In the genomic region with DNA sequence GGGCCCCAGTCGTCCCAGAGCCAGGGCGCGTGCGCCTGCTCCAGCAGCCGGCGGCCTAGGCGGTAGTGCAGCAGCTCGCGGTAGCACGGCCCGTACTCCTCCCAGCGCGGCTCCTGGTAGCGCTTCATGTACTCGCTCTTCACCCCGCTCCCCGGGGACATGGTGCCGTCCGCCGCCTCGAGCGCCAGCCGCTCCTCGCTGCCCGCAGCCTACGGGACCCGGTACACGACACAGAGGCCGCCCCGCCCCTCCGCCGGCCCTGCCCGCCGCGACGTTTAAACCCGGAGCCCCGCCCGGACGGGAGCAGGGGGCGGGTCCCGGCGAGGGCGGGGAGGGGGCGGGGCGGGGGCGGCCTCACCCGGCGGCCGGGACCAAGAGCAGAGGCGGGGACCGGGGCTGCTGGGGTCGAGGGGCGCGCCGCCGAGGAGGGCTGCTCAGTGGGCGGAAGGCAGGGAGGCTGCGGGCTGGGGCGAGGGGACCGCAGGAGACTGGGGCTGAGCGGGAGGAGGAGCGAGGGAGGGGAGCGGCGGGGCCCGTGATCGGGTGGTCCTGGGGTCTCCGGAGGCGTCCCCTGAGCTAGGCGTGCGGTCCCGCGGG, we compare ENCODE assay signal across 8 cellular contexts. TPM values are rescaled to one million over a fixed set of nuclear protein-coding genes. Genes with fewer than 3 reads are reported as not detected.
DNase-seq lines count a peak whose midpoint lies in the region; ATAC-seq and TF ChIP-seq lines count a peak whose summit lies in the region.

No MANE protein-coding gene starts in this region.

- CTCF ChIA-PET in CD4-positive, alpha-beta T cell (lab: Charles Lee) = interaction anchor here (0.6 to 0.7 kb wide), 2 partner anchors 10 to 671 kb away, joined by 3 to 5 read pairs; no protein-coding TSS in a partner anchor

- POLR2A ChIA-PET in CD4-positive, alpha-beta T cell (lab: Charles Lee) = interaction anchor here (0.6 to 3.2 kb wide), 15 partner anchors 8 to 1619 kb away, joined by 3 to 23 read pairs (median 5); partner anchors contain the start of genes ABCB10, IBA57, NUP133 and RAB4A

- no peaks in the 10 kb centered on the region for H3K9me3 Mint-ChIP-seq in CD4-positive, alpha-beta T cell

- peak overlapping the region in 1 of 2 experiments; percentile 77 for H3K23ac ChIP-seq in mesenchymal stem cell (ENCODE audit: low read length in 2 of 2)

- H3K4me3 ChIP-seq in effector memory CD4-positive, alpha-beta T cell (ENCODE audit: insufficient read depth, low read depth, low read length, poor library complexity, severe bottlenecking) = peak overlapping the region; percentile 74
- H3K4me3 ChIP-seq in mesenchymal stem cell (ENCODE audit: insufficient read depth in 1 of 2, low read depth in 1 of 2, low read length in 2 of 2) = peak overlapping the region; percentile 88 to 97

- H3K27me3 ChIP-seq in CD4-positive, alpha-beta T cell (ENCODE audit: control insufficient read depth, insufficient read depth, low read length) = no peaks in the 10 kb centered on the region
- no peaks in the 10 kb centered on the region for H3K27me3 ChIP-seq in effector memory CD4-positive, alpha-beta T cell (replicated peaks; ENCODE audit: control insufficient read depth, insufficient read depth, low read length, poor library complexity, severe bottlenecking)
- peaks cover 9 to 11% of the 10 kb centered on the region in 2 experiments for H3K27me3 ChIP-seq in mesenchymal stem cell (ENCODE audit: control insufficient read depth in 1 of 2, insufficient read depth in 1 of 2, low read length in 2 of 2)

- H3K14ac ChIP-seq in mesenchymal stem cell (ENCODE audit: low read length in 2 of 2) = peak overlapping the region in 1 of 2 experiments; percentile 92

- peak overlapping the region in 1 of 2 experiments; percentile 60 for H3K4ac ChIP-seq in mesenchymal stem cell (ENCODE audit: low read depth in 1 of 2, low read length in 2 of 2)

- peak overlapping the region; percentile 87 for H3K4me3 Mint-ChIP-seq in CD4-positive, alpha-beta T cell

- peak overlapping the region; percentile 94 for H4K8ac ChIP-seq in mesenchymal stem cell (ENCODE audit: low read length)

- peak; percentile 76 for ATAC-seq in CD4-positive, alpha-beta T cell (ENCODE audit: poor library complexity)
- ATAC-seq in GM19372 (IDR thresholded peaks at IDR 0.05; ENCODE audit: low read depth, unreplicated experiment) (peak; percentile 66), HG03469 (IDR thresholded peaks at IDR 0.05; ENCODE audit: unreplicated experiment) (peak; percentile 47)

- DNase-seq in CD4-positive, alpha-beta T cell = peak; percentile 67 to 85 (median 77)
- peak; percentile 93 for DNase-seq in NCI-H82 (lab: John Stamatoyannopoulos, UW)
- peak; percentile 90 for DNase-seq in activated CD8-positive, alpha-beta memory T cell treated with anti-CD3 and anti-CD28 coated beads for 24 hours
- DNase-seq in effector memory CD4-positive, alpha-beta T cell = peak; percentile 76 to 82 (median 79)
- peak; percentile 80 for DNase-seq in mesenchymal stem cell
- peak; percentile 70 for DNase-seq in stimulated activated CD8-positive, alpha-beta memory T cell treated with anti-CD3 and anti-CD28 coated beads, Interleukin-12 subunit alpha, Interleukin-12 subunit beta, amount 100 ng/mL, for 4 hours (ENCODE audit: low read depth)

- H2BK5ac ChIP-seq in mesenchymal stem cell (ENCODE audit: low read depth, low read length, poor library complexity, severe bottlenecking) = no peak overlapping the region

- H3K79me1 ChIP-seq in mesenchymal stem cell (replicated peaks; ENCODE audit: low read length, poor library complexity, severe bottlenecking) = peaks cover 12% of the 10 kb centered on the region

- peak overlapping the region; percentile 99 for H3K4me2 ChIP-seq in mesenchymal stem cell (ENCODE audit: low read length, poor library complexity, severe bottlenecking)

- peak overlapping the region; percentile 73 for H3K27ac ChIP-seq in CD4-positive, alpha-beta T cell (ENCODE audit: low read depth, low read length)
- H3K27ac ChIP-seq in effector memory CD4-positive, alpha-beta T cell (ENCODE audit: insufficient read depth, low read length, poor library complexity, severe bottlenecking) = peak overlapping the region; percentile 87
- no peak overlapping the region for H3K27ac ChIP-seq in mesenchymal stem cell (ENCODE audit: low read length, poor library complexity, severe bottlenecking)

- no peak overlapping the region for H2BK12ac ChIP-seq in mesenchymal stem cell (ENCODE audit: low read length in 2 of 2)

- peak overlapping the region; percentile 86 for H2BK15ac ChIP-seq in mesenchymal stem cell (ENCODE audit: low read depth, poor library complexity, severe bottlenecking)

- H2AK5ac ChIP-seq in mesenchymal stem cell (ENCODE audit: low read length, severe bottlenecking) = no peak overlapping the region

- peak overlapping the region; percentile 96 for H2AFZ ChIP-seq in mesenchymal stem cell (ENCODE audit: low read depth, low read length)

- H3K4me1 ChIP-seq in effector memory CD4-positive, alpha-beta T cell (ENCODE audit: control insufficient read depth, insufficient read depth, low read length, poor library complexity, severe bottlenecking) = peaks cover 8% of the 10 kb centered on the region
- H3K4me1 ChIP-seq in mesenchymal stem cell (ENCODE audit: control insufficient read depth, insufficient read depth, low read depth, low read length) = peaks cover 4% of the 10 kb centered on the region

- intact Hi-C loops in CD4-positive, alpha-beta T cell (cut with DNase I, micrococcal nuclease) = loop anchor here (2.0 to 5.0 kb wide), 4 partner anchors 72 to 885 kb away; partner anchors contain the start of genes RAB4A (in 2 of the 2), GALNT2 (in 1 of the 2), TAF5L (in 1 of the 2) and URB2 (in 1 of the 2)

- peak overlapping the region; percentile 88 for H3K9ac ChIP-seq in mesenchymal stem cell (ENCODE audit: low read length)

- peaks cover 12% of the 10 kb centered on the region for H3K36me3 Mint-ChIP-seq in CD4-positive, alpha-beta T cell (ENCODE audit: low read depth)

- H3K4me1 Mint-ChIP-seq in CD4-positive, alpha-beta T cell (ENCODE audit: low read depth) = peaks cover 47% of the 10 kb centered on the region

- H3K27me3 Mint-ChIP-seq in CD4-positive, alpha-beta T cell = peaks cover 16% of the 10 kb centered on the region

- TF ChIP-seq CTCF in CD4-positive, alpha-beta T cell (IDR thresholded peaks at IDR 0.05) = no peak

- under 1% methylated on average over 41 of the region's 73 CpGs for WGBS in mesenchymal stem cell

- H3K9me3 ChIP-seq in CD4-positive, alpha-beta T cell (ENCODE audit: control insufficient read depth, low read length) = no peaks in the 10 kb centered on the region
- no peaks in the 10 kb centered on the region for H3K9me3 ChIP-seq in effector memory CD4-positive, alpha-beta T cell (ENCODE audit: control insufficient read depth, low read length)
- H3K9me3 ChIP-seq in mesenchymal stem cell (ENCODE audit: control insufficient read depth, low read length) = no peaks in the 10 kb centered on the region

- H3K27ac Mint-ChIP-seq in CD4-positive, alpha-beta T cell = peak overlapping the region; percentile 91

- peak overlapping the region; percentile 37 to 91 for H3K18ac ChIP-seq in mesenchymal stem cell (ENCODE audit: low read depth in 1 of 2, low read length in 2 of 2)

- no peaks in the 10 kb centered on the region for H3K36me3 ChIP-seq in effector memory CD4-positive, alpha-beta T cell (ENCODE audit: control insufficient read depth, insufficient read depth, low read length)
- H3K36me3 ChIP-seq in mesenchymal stem cell (ENCODE audit: control insufficient read depth in 1 of 2, insufficient read depth in 2 of 2, low read depth in 1 of 2, low read length in 2 of 2) = no peaks in the 10 kb centered on the region

- H2BK120ac ChIP-seq in mesenchymal stem cell (ENCODE audit: low read depth, low read length) = no peak overlapping the region

- peak overlapping the region; percentile 53 for H4K91ac ChIP-seq in mesenchymal stem cell (ENCODE audit: low read length)

RNA-seq across cellular contexts. Expression of gene CCSAP, which starts 0.4 kb away (rescaled TPM):
- 10 to 100 TPM; 14.3 to 15.2 TPM for total RNA-seq in CD4-positive, alpha-beta T cell
- polyA plus RNA-seq in mesenchymal stem cell (2013, experiment 1 of 2) = 4.4 TPM
- 4.4 TPM for polyA plus RNA-seq in mesenchymal stem cell (2013, experiment 2 of 2)
